In genomic region chr9:3403315-3403714, GRCh38 we compare ENCODE assay signal across 15 cellular contexts.
"Had no signal": no experiment of that assay in that cellular context is flagged by ENCODE, and none has a peak within 500 bp of the region (broad histone marks: within the 10 kb centered on the region; RNA-seq: fewer than 3 reads in every experiment).

No MANE protein-coding gene starts in this region.

- H3K9me3 Mint-ChIP-seq: endodermal cell, mesothelial cell of epicardium had no signal

- ATAC-seq: left colon; lower lobe of right lung; pancreas; stimulated activated memory B cell treated with anti-CD40 and anti-IgM and Interleukin-4, amounts not matched to agents 10 μg/mL and 1 μg/mL and 100 μg/mL, for 72 hours had no signal

- H3K4me3 ChIP-seq: ascending aorta, cardiac muscle cell, lower lobe of right lung, pancreas, SK-N-MC, tibial nerve had no signal

- H3K27ac ChIP-seq: ascending aorta, cardiac muscle cell, lower lobe of right lung, pancreas, SK-N-MC, tibial nerve had no signal

- H3K9me3 ChIP-seq: ascending aorta, lower lobe of right lung, pancreas, tibial nerve had no signal

- H3K27me3 ChIP-seq: ascending aorta, cardiac muscle cell, pancreas, tibial nerve had no signal

- H3K4me3 Mint-ChIP-seq: endodermal cell; mesothelial cell of epicardium; stimulated activated memory B cell treated with anti-CD40 and anti-IgM and Interleukin-4, amounts not matched to agents 10 μg/mL and 1 μg/mL and 100 μg/mL, for 72 hours had no signal

- DNase-seq: activated CD8-positive, alpha-beta memory T cell treated with anti-CD3 and anti-CD28 coated beads, Interleukin-2, amount 50 U/mL, for 48 hours; activated effector memory CD4-positive, alpha-beta T cell treated with Interleukin-2 at 50 U/mL for 16 hours; endodermal cell; left colon; lower lobe of right lung; pancreas; substantia nigra; T-helper 1 cell; T1000 had no signal

- H3K4me1 ChIP-seq: ascending aorta, lower lobe of right lung, pancreas, tibial nerve had no signal

- H3K27me3 Mint-ChIP-seq: stimulated activated memory B cell treated with anti-CD40 and anti-IgM and Interleukin-4, amounts not matched to agents 10 μg/mL and 1 μg/mL and 100 μg/mL, for 72 hours had no signal

- H3K36me3 ChIP-seq: ascending aorta, cardiac muscle cell, lower lobe of right lung, pancreas, tibial nerve had no signal
